Comparison of ENCODE assay signal across 3 cellular contexts in the genomic region with DNA sequence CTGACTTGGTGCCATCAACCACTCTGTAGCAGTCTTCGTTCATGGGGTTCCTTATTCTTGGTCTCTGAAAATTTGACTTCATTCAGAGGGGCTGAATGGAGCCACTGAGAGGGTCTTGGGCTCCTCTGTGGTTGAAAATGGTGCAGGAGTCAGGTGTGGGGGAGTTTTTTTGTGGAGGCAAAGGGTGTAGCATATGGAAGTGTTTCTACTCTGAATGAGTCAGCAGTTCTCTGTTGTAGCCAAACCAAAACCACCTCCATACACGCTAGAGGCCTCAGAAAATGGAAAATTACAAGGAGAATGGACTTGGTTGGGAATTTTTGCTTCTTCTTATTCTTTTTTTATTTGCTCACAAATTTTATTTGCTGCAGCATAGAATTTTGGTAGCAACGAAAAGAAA.
TF ChIP-seq lines count a peak whose summit lies in the region.

No MANE protein-coding gene starts in this region.

TF ChIP-seq in GM12891, 5 proteins besides CTCF, POLR2A, EP300 and RAD21:
- TF ChIP-seq SPI1 (IDR thresholded peaks at IDR 0.05; ENCODE audit: low read depth, low read length) (peak; percentile 51; the same call in 1 of the 2 replicates), POU2F2 (IDR thresholded peaks at IDR 0.05; ENCODE audit: low read depth, low read length) (no peak)

TF ChIP-seq in HEK293, 187 proteins besides CTCF, POLR2A, EP300 and RAD21:
- TF ChIP-seq KLF1 (tag by site-specific recombination; IDR thresholded peaks at IDR 0.05) = no peak
- no peak for TF ChIP-seq ZNF521 (tag by site-specific recombination; IDR thresholded peaks at IDR 0.05)
- no peak for TF ChIP-seq ZNF555 (tag by site-specific recombination; conservative IDR thresholded peaks at IDR 0.05)
- TF ChIP-seq ZNF335 (tag by site-specific recombination; conservative IDR thresholded peaks at IDR 0.05) = peak; percentile 53
- TF ChIP-seq ZNF324 (tag by site-specific recombination; IDR thresholded peaks at IDR 0.05) = no peak
- no peak for TF ChIP-seq ZNF280C (tag by site-specific recombination; IDR thresholded peaks at IDR 0.05)
TF ChIP-seq in HEK293: peak in this region for 1.

TF ChIP-seq in K562, 482 proteins besides CTCF, POLR2A, EP300 and RAD21:
- peak; percentile 75; the same call in 1 of the 2 replicates for TF ChIP-seq MAFK (IDR thresholded peaks at IDR 0.05; ENCODE audit: low read length)
- peak; percentile 88 for TF ChIP-seq MAFF (IDR thresholded peaks at IDR 0.05; ENCODE audit: low read length)
- TF ChIP-seq ZBTB17 (CRISPR knock-in tag; IDR thresholded peaks at IDR 0.05) = no peak
- TF ChIP-seq ZNF764 (CRISPR knock-in tag; IDR thresholded peaks at IDR 0.05; ENCODE audit: low read depth) = no peak
- no peak for TF ChIP-seq CTCFL (IDR thresholded peaks at IDR 0.05; ENCODE audit: borderline replicate concordance, insufficient read depth, low read depth, low read length, poor library complexity, severe bottlenecking)
- TF ChIP-seq NFE2L1 (tag; IDR thresholded peaks at IDR 0.05; ENCODE audit: borderline replicate concordance, low read depth) = peak; percentile 69
- TF ChIP-seq ZNF316 (IDR thresholded peaks at IDR 0.05) = peak; percentile 96
- peak; percentile 65 for TF ChIP-seq ZNF592 (IDR thresholded peaks at IDR 0.05)
- TF ChIP-seq ZNF318 (IDR thresholded peaks at IDR 0.05; ENCODE audit: borderline replicate concordance in 1 of 2, low read depth in 1 of 2) = no peak
- TF ChIP-seq MAFG (tag; conservative IDR thresholded peaks at IDR 0.05) = peak; percentile 89
- no peak for TF ChIP-seq ETS1 (conservative IDR thresholded peaks at IDR 0.05; ENCODE audit: control insufficient read depth, low read depth, low read length)
- no peak for TF ChIP-seq ZBED1 (IDR thresholded peaks at IDR 0.05)
- TF ChIP-seq TRIM25 (IDR thresholded peaks at IDR 0.05; ENCODE audit: borderline replicate concordance) = no peak
- no peak for TF ChIP-seq CBFB (CRISPR knock-in tag; IDR thresholded peaks at IDR 0.05)
- TF ChIP-seq, protein P1, sequence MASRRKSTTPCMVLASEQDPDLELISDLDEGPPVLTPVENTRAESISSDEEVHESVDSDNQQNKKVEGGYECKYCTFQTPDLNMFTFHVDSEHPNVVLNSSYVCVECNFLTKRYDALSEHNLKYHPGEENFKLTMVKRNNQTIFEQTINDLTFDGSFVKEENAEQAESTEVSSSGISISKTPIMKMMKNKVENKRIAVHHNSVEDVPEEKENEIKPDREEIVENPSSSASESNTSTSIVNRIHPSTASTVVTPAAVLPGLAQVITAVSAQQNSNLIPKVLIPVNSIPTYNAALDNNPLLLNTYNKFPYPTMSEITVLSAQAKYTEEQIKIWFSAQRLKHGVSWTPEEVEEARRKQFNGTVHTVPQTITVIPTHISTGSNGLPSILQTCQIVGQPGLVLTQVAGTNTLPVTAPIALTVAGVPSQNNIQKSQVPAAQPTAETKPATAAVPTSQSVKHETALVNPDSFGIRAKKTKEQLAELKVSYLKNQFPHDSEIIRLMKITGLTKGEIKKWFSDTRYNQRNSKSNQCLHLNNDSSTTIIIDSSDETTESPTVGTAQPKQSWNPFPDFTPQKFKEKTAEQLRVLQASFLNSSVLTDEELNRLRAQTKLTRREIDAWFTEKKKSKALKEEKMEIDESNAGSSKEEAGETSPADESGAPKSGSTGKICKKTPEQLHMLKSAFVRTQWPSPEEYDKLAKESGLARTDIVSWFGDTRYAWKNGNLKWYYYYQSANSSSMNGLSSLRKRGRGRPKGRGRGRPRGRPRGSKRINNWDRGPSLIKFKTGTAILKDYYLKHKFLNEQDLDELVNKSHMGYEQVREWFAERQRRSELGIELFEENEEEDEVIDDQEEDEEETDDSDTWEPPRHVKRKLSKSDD (conservative IDR thresholded peaks at IDR 0.05; ENCODE audit: low read length) = no peak
- TF ChIP-seq NFE2 (IDR thresholded peaks at IDR 0.05; ENCODE audit: low read depth) = peak; percentile 90
- peak; percentile 51; the same call in 1 of the 2 replicates for TF ChIP-seq DPF2 (IDR thresholded peaks at IDR 0.05)
- 0 out of 2 replicates have a peak, but pooled peaks have one; percentile 35 for TF ChIP-seq SMARCA4 (IDR thresholded peaks at IDR 0.05)
- TF ChIP-seq C11orf30 (IDR thresholded peaks at IDR 0.05; ENCODE audit: low read depth) = peak; percentile 92
